ENCODE assay signal across 28 cellular contexts in genomic region chr5:32263683-32264082, GRCh38.
"Had no signal": no experiment of that assay in that cellular context is flagged by ENCODE, and none has a peak within 500 bp of the region (broad histone marks: within the 10 kb centered on the region; RNA-seq: fewer than 3 reads in every experiment).

No MANE protein-coding gene starts in this region.

- DNase-seq: activated B cell treated with CpG ODN at 0.5 μM for 24 hours; activated CD4-positive, alpha-beta T cell treated with anti-CD3 and anti-CD28 coated beads for 48 hours; activated CD4-positive, alpha-beta T cell treated with anti-CD3 and anti-CD28 coated beads, Interleukin-2, amount 50 U/mL, for 1 hour; activated CD4-positive, alpha-beta T cell treated with anti-CD3 and anti-CD28 coated beads, Interleukin-2, amount 50 U/mL, for 48 hours; activated CD8-positive, alpha-beta memory T cell treated with anti-CD3 and anti-CD28 coated beads for 24 hours; activated CD8-positive, alpha-beta T cell treated with anti-CD3 and anti-CD28 coated beads for 36 hours; activated effector memory CD4-positive, alpha-beta T cell treated with Interleukin-2 at 50 U/mL for 16 hours; activated gamma-delta T cell treated with Interleukin-2 at 50 U/mL for 16 hours; activated naive CD4-positive, alpha-beta T cell treated with anti-CD3 and anti-CD28 coated beads, Interleukin-2, amount 50 U/mL, for 16 hours; activated naive CD4-positive, alpha-beta T cell treated with Interleukin-2 at 50 U/mL for 16 hours; activated T-cell treated with anti-CD3 and anti-CD28 coated beads, Interleukin-2, amount 50 U/mL, for 4 hours; amygdala; central memory CD4-positive, alpha-beta T cell; cerebellar nuclear complex; effector CD4-positive, alpha-beta T cell; effector memory CD8-positive, alpha-beta T cell; erythroblast; foreskin keratinocyte; gastrocnemius medialis; glutamatergic neuron; heart left ventricle; T1000; WERI-Rb-1 had no signal

- H3K4me3 ChIP-seq: ascending aorta, breast epithelium, cardiac muscle cell, coronary artery, esophagus muscularis mucosa, gastrocnemius medialis, heart left ventricle had no signal

- H3K27ac ChIP-seq: ascending aorta, breast epithelium, cardiac muscle cell, coronary artery, esophagus muscularis mucosa, foreskin keratinocyte, heart left ventricle, WERI-Rb-1 had no signal

- H3K9me3 ChIP-seq: ascending aorta, breast epithelium, esophagus muscularis mucosa, gastrocnemius medialis, heart left ventricle had no signal

- H3K4me1 ChIP-seq: foreskin keratinocyte had no signal

- H3K36me3 ChIP-seq: breast epithelium had no signal

- H3K27me3 ChIP-seq: ascending aorta, breast epithelium, cardiac muscle cell, esophagus muscularis mucosa, foreskin keratinocyte, gastrocnemius medialis, heart left ventricle had no signal
